In the genomic region with DNA sequence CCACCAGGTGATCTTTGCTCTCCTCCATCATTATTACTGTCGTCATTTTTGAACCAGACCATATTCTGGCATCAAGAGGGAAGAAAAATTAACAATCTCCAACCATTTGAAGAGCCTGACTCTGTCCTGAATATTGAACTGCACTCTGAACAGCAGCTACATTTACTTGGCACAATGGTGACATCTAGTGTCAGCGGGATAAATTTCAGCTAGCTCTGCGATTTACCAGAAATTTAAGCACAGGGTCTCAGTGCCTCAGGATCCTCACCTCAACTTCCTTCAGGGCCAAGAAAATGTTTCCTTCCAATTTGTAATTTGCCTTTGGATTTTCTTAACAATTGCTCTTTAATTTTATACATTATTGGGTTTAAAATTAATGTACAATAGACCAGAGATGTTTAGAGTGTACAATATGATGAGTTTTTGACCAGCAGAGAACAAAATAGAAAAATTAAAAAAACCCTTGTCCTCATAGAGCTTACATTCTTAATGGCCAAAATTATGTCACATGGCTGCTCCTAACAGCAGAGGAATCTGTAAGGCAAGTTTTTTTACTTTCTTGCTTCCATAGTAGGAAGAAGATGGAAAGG, we compare ENCODE assay signal across 8 cellular contexts. TPM values are rescaled to one million over a fixed set of nuclear protein-coding genes. Genes with fewer than 3 reads are reported as not detected.
DNase-seq lines count a peak whose midpoint lies in the region; ATAC-seq and TF ChIP-seq lines count a peak whose summit lies in the region.

No MANE protein-coding gene starts in this region.

- H3K4me3 ChIP-seq in right atrium auricular region: no peak overlapping the region

- ATAC-seq in Right ventricle myocardium inferior: peak; percentile 42
- ATAC-seq in activated naive CD8-positive, alpha-beta T cell treated with anti-CD3 and anti-CD28 coated beads, Interleukin-2, amount 50 U/mL, for 24 hours: peak; percentile 57
- no peak for ATAC-seq in HG02642 (IDR thresholded peaks at IDR 0.05; ENCODE audit: poor library complexity, unreplicated experiment)

- intact Hi-C loops in Right ventricle myocardium inferior (cut with DNase I) (loop anchor here (1.0 kb wide), 1 partner anchor 87 kb away; no protein-coding TSS in a partner anchor), cardiac septum (cut with DNase I) (loop anchor here (1.0 kb wide), 1 partner anchor 88 kb away; no protein-coding TSS in a partner anchor)

- in situ Hi-C loops in KBM-7 (cut with MboI; ENCODE audit: low pct_unique_long_range_greater_than_20kb, low sequenced_read_pairs): no loop called here

- H3K4me1 ChIP-seq in right atrium auricular region: no peaks in the 10 kb centered on the region

- H3K36me3 Mint-ChIP-seq in activated naive CD8-positive, alpha-beta T cell treated with anti-CD3 and anti-CD28 coated beads, Interleukin-2, amount 50 U/mL, for 24 hours (ENCODE audit: low read depth): no peaks in the 10 kb centered on the region

- TF ChIP-seq CTCF in right atrium auricular region (IDR thresholded peaks at IDR 0.05): peak; percentile 42 to 75

- H3K27me3 ChIP-seq in right atrium auricular region: no peaks in the 10 kb centered on the region

- H3K36me3 ChIP-seq in right atrium auricular region: no peaks in the 10 kb centered on the region

- no peak for DNase-seq in Right ventricle myocardium inferior (ENCODE audit: missing footprints)
- no peak for DNase-seq in cardiac septum (ENCODE audit: low spot score)
- DNase-seq in KBM-7: peak; percentile 81
- peak; percentile 41 to 61 for DNase-seq in SHP77 (lab: John Stamatoyannopoulos, UW)
- peak; percentile 48 for DNase-seq in activated naive CD8-positive, alpha-beta T cell treated with anti-CD3 and anti-CD28 coated beads, Interleukin-2, amount 50 U/mL, for 24 hours
- DNase-seq in right atrium auricular region (ENCODE audit: low spot score): no peak
- peak; percentile 13 for DNase-seq in smooth muscle cell of the brain vasculature (ENCODE audit: low read depth, low spot score)

- no peaks in the 10 kb centered on the region for H3K27me3 Mint-ChIP-seq in activated naive CD8-positive, alpha-beta T cell treated with anti-CD3 and anti-CD28 coated beads, Interleukin-2, amount 50 U/mL, for 24 hours

- no peaks in the 10 kb centered on the region for H3K9me3 ChIP-seq in right atrium auricular region

- no peak overlapping the region for H3K27ac ChIP-seq in right atrium auricular region

- H3K27ac Mint-ChIP-seq in activated naive CD8-positive, alpha-beta T cell treated with anti-CD3 and anti-CD28 coated beads, Interleukin-2, amount 50 U/mL, for 24 hours: no peak overlapping the region

- no peak overlapping the region for H3K4me3 Mint-ChIP-seq in activated naive CD8-positive, alpha-beta T cell treated with anti-CD3 and anti-CD28 coated beads, Interleukin-2, amount 50 U/mL, for 24 hours

- no peaks in the 10 kb centered on the region for H3K4me1 Mint-ChIP-seq in activated naive CD8-positive, alpha-beta T cell treated with anti-CD3 and anti-CD28 coated beads, Interleukin-2, amount 50 U/mL, for 24 hours

- H3K9me3 Mint-ChIP-seq in activated naive CD8-positive, alpha-beta T cell treated with anti-CD3 and anti-CD28 coated beads, Interleukin-2, amount 50 U/mL, for 24 hours: no peaks in the 10 kb centered on the region

RNA-seq across cellular contexts. Expression of gene ZNF19, which starts 10.7 kb away (rescaled TPM):
- total RNA-seq in Right ventricle myocardium inferior (1.9 TPM), cardiac septum (2.6 TPM), right atrium auricular region (1 to 10 TPM in 1 of 2 donors, under 1 TPM in 1; 0.82 to 2.5 TPM)

RNA-seq across cellular contexts. Expression of gene CHST4, which starts 26.4 kb away (rescaled TPM):
- total RNA-seq in Right ventricle myocardium inferior (not detected), cardiac septum (not detected), right atrium auricular region (under 1 TPM in 1 of 2 donors, not detected in 1; 0.67 TPM)

RNA-seq across cellular contexts. Expression of gene ZNF23, which starts 37.8 kb away (rescaled TPM):
- total RNA-seq in Right ventricle myocardium inferior (5.9 TPM), cardiac septum (5.9 TPM), right atrium auricular region (1 to 10 TPM; 2.8 to 4.8 TPM)

RNA-seq across cellular contexts. Expression of gene TLE7, which starts 58.0 kb away (rescaled TPM):
- total RNA-seq in Right ventricle myocardium inferior (not detected), cardiac septum (not detected), right atrium auricular region (not detected)

Comparison
In these comparisons a context has a peak if more than half of its experiments do, and no peak if none do; other contexts are left out.
1. DNase-seq: peak in KBM-7 (single experiment), SHP77 (2 of 2), activated naive CD8-positive, alpha-beta T cell treated with anti-CD3 and anti-CD28 coated beads, Interleukin-2, amount 50 U/mL, for 24 hours (single experiment) and smooth muscle cell of the brain vasculature (single experiment); none in Right ventricle myocardium inferior (single experiment), cardiac septum (single experiment) and right atrium auricular region (single experiment).